19 cellular contexts compared by ENCODE assay signal in the genomic region with DNA sequence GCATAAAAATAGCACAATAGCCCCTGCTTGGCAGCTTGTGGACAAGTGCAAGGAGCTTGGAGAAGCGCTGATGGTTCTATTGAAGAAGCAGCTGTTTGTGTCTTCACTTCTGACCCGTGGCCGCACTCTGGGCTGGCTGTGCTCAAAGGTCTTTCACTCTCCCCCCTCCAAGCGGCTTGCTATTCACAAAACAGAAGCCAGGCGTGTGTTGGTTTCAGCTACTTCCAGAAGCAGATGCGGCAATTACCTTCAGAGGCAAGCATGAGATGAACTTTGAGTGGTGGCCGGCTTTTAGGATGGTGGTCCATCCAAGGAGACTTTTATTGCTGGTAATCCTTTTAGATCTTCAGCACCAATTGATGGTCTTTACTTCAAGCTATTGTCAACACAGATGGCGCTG.
DNase-seq lines count a peak whose midpoint lies in the region; ATAC-seq and TF ChIP-seq lines count a peak whose summit lies in the region.
"Had no signal": no experiment of that assay in that cellular context is flagged by ENCODE, and none has a peak within 500 bp of the region (broad histone marks: within the 10 kb centered on the region; RNA-seq: fewer than 3 reads in every experiment).

No MANE protein-coding gene starts in this region.

- peak overlapping the region; percentile 80 for H2AK5ac ChIP-seq in mesenchymal stem cell (ENCODE audit: low read length, severe bottlenecking)

- no peaks in the 10 kb centered on the region for H3K9me3 ChIP-seq in mesenchymal stem cell (ENCODE audit: control insufficient read depth, low read length)
- no peaks in the 10 kb centered on the region for H3K9me3 ChIP-seq in psoas muscle
- H3K9me3 ChIP-seq: MG63, Peyer's patch had no signal

- H2BK120ac ChIP-seq in mesenchymal stem cell (ENCODE audit: low read depth, low read length) = no peak overlapping the region

- WGBS in mesenchymal stem cell = 38% methylated on average over 8 of the region's 8 CpGs
- 10 to 16% (median 14%) methylated on average over 8 of the region's 8 CpGs for WGBS in psoas muscle, 3 donors

- no peaks in the 10 kb centered on the region for H3K27me3 Mint-ChIP-seq in WTC11 (ENCODE audit: low read depth)
- H3K27me3 Mint-ChIP-seq: B cell had no signal

- POLR2A ChIA-PET in WTC11 (lab: Charles Lee) = no interaction called here

- no peaks in the 10 kb centered on the region for H3K27me3 ChIP-seq in H7 (ENCODE audit: control insufficient read depth, insufficient read depth, low read length)
- H3K27me3 ChIP-seq in mesenchymal stem cell (ENCODE audit: control insufficient read depth in 1 of 2, insufficient read depth in 1 of 2, low read length in 2 of 2) = peaks cover 0 to 2% of the 10 kb centered on the region in 2 experiments
- no peaks in the 10 kb centered on the region for H3K27me3 ChIP-seq in psoas muscle (ENCODE audit: insufficient read depth in 3 of 3, low read length in 2 of 3)
- H3K27me3 ChIP-seq: MG63, Peyer's patch had no signal

- H2AFZ ChIP-seq in mesenchymal stem cell (ENCODE audit: low read depth, low read length) = no peak overlapping the region

- H3K4me1 ChIP-seq in mesenchymal stem cell (ENCODE audit: control insufficient read depth, insufficient read depth, low read depth, low read length) (peaks cover 5% of the 10 kb centered on the region), psoas muscle (no peaks in the 10 kb centered on the region)
- H3K4me1 ChIP-seq: Peyer's patch had no signal

- DNase-seq in H7 (peak; percentile 12), WTC11 (ENCODE audit: low spot score) (no peak), mesenchymal stem cell (no peak), psoas muscle (no peak), NCI-H748 treated with DMSO at 0.1 percent for 48 hours (lab: John Stamatoyannopoulos, UW) (no peak), dermis blood vessel endothelial cell (no peak)
- DNase-seq: CD4-positive, alpha-beta T cell; DMS79; MG63; NCI-H1092 treated with DMSO at 0.1 percent for 48 hours; NCI-H1694 treated with DMSO at 0.1 percent for 48 hours; NCI-H446; NCI-H774; Peyer's patch; SHP77 treated with DMSO at 0.1 percent for 48 hours had no signal

- peak overlapping the region; percentile 72 for H2BK5ac ChIP-seq in mesenchymal stem cell (ENCODE audit: low read depth, low read length, poor library complexity, severe bottlenecking)

- H3K27ac ChIP-seq in mesenchymal stem cell (ENCODE audit: low read length, poor library complexity, severe bottlenecking) (peak overlapping the region; percentile 8), psoas muscle (peak overlapping the region; percentile 23)
- H3K27ac ChIP-seq: KMS-11, Peyer's patch had no signal

- no peak overlapping the region for H2BK15ac ChIP-seq in mesenchymal stem cell (ENCODE audit: low read depth, poor library complexity, severe bottlenecking)

- peak; percentile 44 for ATAC-seq in WTC11
- no peak for ATAC-seq in psoas muscle
- no peak for ATAC-seq in GM18867 (IDR thresholded peaks at IDR 0.05; ENCODE audit: unreplicated experiment)
- ATAC-seq: HepG2 had no signal

- H3K4me1 Mint-ChIP-seq in WTC11 = peaks cover 30% of the 10 kb centered on the region
- H3K4me1 Mint-ChIP-seq: B cell had no signal

- no peak overlapping the region for H3K4me2 ChIP-seq in mesenchymal stem cell (ENCODE audit: low read length, poor library complexity, severe bottlenecking)
- H3K4me2 ChIP-seq: KMS-11 had no signal

- H3K36me3 ChIP-seq in H7 (replicated peaks; ENCODE audit: control insufficient read depth, insufficient read depth, low read length) (no peaks in the 10 kb centered on the region), mesenchymal stem cell (ENCODE audit: control insufficient read depth in 1 of 2, insufficient read depth in 2 of 2, low read depth in 1 of 2, low read length in 2 of 2) (no peaks in the 10 kb centered on the region), psoas muscle (ENCODE audit: insufficient read depth in 1 of 2, low read depth in 1 of 2) (no peaks in the 10 kb centered on the region)
- H3K36me3 ChIP-seq: MG63, Peyer's patch had no signal

- H3K9ac ChIP-seq in mesenchymal stem cell (ENCODE audit: low read length) = no peak overlapping the region
- H3K9ac ChIP-seq: KMS-11 had no signal

- H3K79me1 ChIP-seq in mesenchymal stem cell (replicated peaks; ENCODE audit: low read length, poor library complexity, severe bottlenecking) = no peaks in the 10 kb centered on the region

- H3K4me3 Mint-ChIP-seq in WTC11 = no peak overlapping the region
- H3K4me3 Mint-ChIP-seq: B cell; CD4-positive, alpha-beta T cell had no signal

- intact Hi-C loops in psoas muscle (cut with DNase I) = no loop called here

- no peak overlapping the region for H3K14ac ChIP-seq in mesenchymal stem cell (ENCODE audit: low read length in 2 of 2)

- H3K4ac ChIP-seq in mesenchymal stem cell (ENCODE audit: low read depth in 1 of 2, low read length in 2 of 2) = no peak overlapping the region

- CTCF ChIA-PET in WTC11 (lab: Charles Lee) = interaction anchor here (1.5 kb wide), 1 partner anchor 33 kb away, joined by 4 read pairs; no protein-coding TSS in a partner anchor

- H4K8ac ChIP-seq in mesenchymal stem cell (ENCODE audit: low read length) = no peak overlapping the region

- no peak overlapping the region for H4K91ac ChIP-seq in mesenchymal stem cell (ENCODE audit: low read length)

- H3K4me3 ChIP-seq in H7 (ENCODE audit: insufficient read depth, low read depth, low read length) (no peak overlapping the region), mesenchymal stem cell (ENCODE audit: insufficient read depth in 1 of 2, low read depth in 1 of 2, low read length in 2 of 2) (no peak overlapping the region), psoas muscle (no peak overlapping the region)
- H3K4me3 ChIP-seq: MG63, Peyer's patch had no signal

- no peaks in the 10 kb centered on the region for H3K9me3 Mint-ChIP-seq in WTC11
- H3K9me3 Mint-ChIP-seq: CD4-positive, alpha-beta T cell had no signal

- H3K23ac ChIP-seq in mesenchymal stem cell (ENCODE audit: low read length in 2 of 2) = no peak overlapping the region

- TF ChIP-seq CTCF in WTC11 (IDR thresholded peaks at IDR 0.05) (no peak), psoas muscle (IDR thresholded peaks at IDR 0.05) (no peak)

- no peak overlapping the region for H2BK12ac ChIP-seq in mesenchymal stem cell (ENCODE audit: low read length in 2 of 2)

- H3K27ac Mint-ChIP-seq in WTC11 = no peak overlapping the region
- H3K27ac Mint-ChIP-seq: B cell; CD4-positive, alpha-beta T cell had no signal

- H3K18ac ChIP-seq in mesenchymal stem cell (ENCODE audit: low read depth in 1 of 2, low read length in 2 of 2) = no peak overlapping the region

- H3K36me3 Mint-ChIP-seq in WTC11 = no peaks in the 10 kb centered on the region

TF ChIP-seq in WTC11, 78 proteins besides CTCF, POLR2A, EP300 and RAD21:
- TF ChIP-seq GTF2I (CRISPR knock-in tag; conservative IDR thresholded peaks at IDR 0.05) = no peak
